ENCODE assay signal across 8 cellular contexts in the genomic region with DNA sequence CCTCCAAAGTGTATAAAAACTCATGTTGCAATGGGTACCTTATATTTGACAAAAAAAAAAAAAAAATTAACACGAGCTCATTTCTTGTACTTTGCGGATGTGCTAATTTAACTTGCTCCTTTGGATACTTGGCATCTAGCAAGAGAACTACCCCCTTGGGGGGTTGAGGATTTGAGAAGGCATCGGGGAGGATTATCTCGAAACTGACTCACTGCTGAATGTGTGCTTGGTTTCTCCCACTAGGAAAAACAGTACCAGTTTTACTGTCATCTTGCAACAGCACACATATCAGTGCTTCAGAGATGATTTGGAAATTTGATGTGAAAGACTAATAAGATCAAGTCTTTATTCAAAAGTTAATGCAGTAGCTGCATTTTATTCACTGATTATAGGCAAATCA. TPM values are rescaled to one million over a fixed set of nuclear protein-coding genes. Genes with fewer than 3 reads are reported as not detected.
DNase-seq lines count a peak whose midpoint lies in the region; ATAC-seq and TF ChIP-seq lines count a peak whose summit lies in the region.

No MANE protein-coding gene starts in this region.

- peaks cover 48% of the 10 kb centered on the region for H3K36me3 Mint-ChIP-seq in stimulated activated effector memory CD8-positive, alpha-beta T cell treated with anti-CD3 and anti-CD28 coated beads, Interleukin-12 subunit alpha, Interleukin-12 subunit beta, amount 100 ng/mL, for 72 hours

- peak overlapping the region; percentile 92 for H3K4me3 Mint-ChIP-seq in stimulated activated effector memory CD8-positive, alpha-beta T cell treated with anti-CD3 and anti-CD28 coated beads, Interleukin-12 subunit alpha, Interleukin-12 subunit beta, amount 100 ng/mL, for 72 hours

- no peak for TF ChIP-seq CTCF in fibroblast of villous mesenchyme (IDR thresholded peaks at IDR 0.05; ENCODE audit: insufficient read depth, low read depth, low read length)
- TF ChIP-seq CTCF in GM10248 (IDR thresholded peaks at IDR 0.05; ENCODE audit: control extremely low read depth, extremely low read depth, low read depth, missing control alignments): no peak

- H3K4me1 ChIP-seq in SJSA1 (replicated peaks): peaks cover 10% of the 10 kb centered on the region

- H3K9me3 Mint-ChIP-seq in stimulated activated effector memory CD8-positive, alpha-beta T cell treated with anti-CD3 and anti-CD28 coated beads, Interleukin-12 subunit alpha, Interleukin-12 subunit beta, amount 100 ng/mL, for 72 hours: no peaks in the 10 kb centered on the region

- H3K27me3 ChIP-seq in SJSA1 (replicated peaks): no peaks in the 10 kb centered on the region

- ATAC-seq in stimulated activated effector memory CD8-positive, alpha-beta T cell treated with anti-CD3 and anti-CD28 coated beads, Interleukin-12 subunit alpha, Interleukin-12 subunit beta, amount 100 ng/mL, for 72 hours: no peak
- ATAC-seq in GM21529 (IDR thresholded peaks at IDR 0.05; ENCODE audit: unreplicated experiment): no peak

- peaks cover 18% of the 10 kb centered on the region for H3K4me1 Mint-ChIP-seq in stimulated activated effector memory CD8-positive, alpha-beta T cell treated with anti-CD3 and anti-CD28 coated beads, Interleukin-12 subunit alpha, Interleukin-12 subunit beta, amount 100 ng/mL, for 72 hours

- CTCF ChIA-PET in GM10248 (lab: Yijun Ruan, JAX): interaction anchor here (1.0 to 4.5 kb wide), 15 partner anchors 11 to 554 kb away, joined by 3 to 50 read pairs (median 5); partner anchors contain the start of gene XYLB

- H3K4me3 ChIP-seq in SJSA1: peak overlapping the region; percentile 67
- H3K4me3 ChIP-seq in fibroblast of villous mesenchyme (ENCODE audit: low read depth, low read length): peak overlapping the region; percentile 93

- H3K36me3 ChIP-seq in SJSA1: peaks cover 36% of the 10 kb centered on the region

- H3K27ac ChIP-seq in SJSA1: no peak overlapping the region

- no peaks in the 10 kb centered on the region for H3K9me3 ChIP-seq in SJSA1 (replicated peaks)

- POLR2A ChIA-PET in GM10248 (lab: Yijun Ruan, JAX): interaction anchor here (0.7 kb wide), 1 partner anchor 16 kb away, joined by 3 read pairs; no protein-coding TSS in a partner anchor

- H3K27ac Mint-ChIP-seq in stimulated activated effector memory CD8-positive, alpha-beta T cell treated with anti-CD3 and anti-CD28 coated beads, Interleukin-12 subunit alpha, Interleukin-12 subunit beta, amount 100 ng/mL, for 72 hours: peak overlapping the region; percentile 94

- DNase-seq in DMS 273 (lab: John Stamatoyannopoulos, UW; ENCODE audit: unreplicated experiment): peak; percentile 6
- DNase-seq in DMS 273 treated with DMSO at 0.1 percent for 48 hours (lab: John Stamatoyannopoulos, UW): no peak
- DNase-seq in SJSA1 (ENCODE audit: low read depth in 1 of 2, low spot score in 2 of 2): peak in 1 of 2 experiments; percentile 3
- peak; percentile 16 for DNase-seq in fibroblast of villous mesenchyme (ENCODE audit: low read depth)
- DNase-seq in stimulated activated effector memory CD8-positive, alpha-beta T cell treated with anti-CD3 and anti-CD28 coated beads, Interleukin-12 subunit alpha, Interleukin-12 subunit beta, amount 100 ng/mL, for 72 hours (ENCODE audit: low spot score in 2 of 2): no peak
- DNase-seq in NCI-H2029 treated with DMSO at 0.1 percent for 48 hours (lab: John Stamatoyannopoulos, UW): no peak
- no peak for DNase-seq in GM10248 (ENCODE audit: extremely low spot score)

RNA-seq across cellular contexts. Expression of gene EXOG, which starts 0.9 kb away (rescaled TPM):
- 9.0 and 11.7 TPM in 2 replicates for total RNA-seq in SJSA1 (2014; rRNA removed; shearing (Covaris generic))
- total RNA-seq in fibroblast of villous mesenchyme: 12.9 and 15.1 TPM in 2 replicates

RNA-seq across cellular contexts. Expression of gene ACVR2B, which starts 43.3 kb away (rescaled TPM):
- 1.1 and 2.2 TPM in 2 replicates for total RNA-seq in SJSA1 (2014; rRNA removed; shearing (Covaris generic))
- total RNA-seq in fibroblast of villous mesenchyme: 1.3 and 1.9 TPM in 2 replicates

Comparison
In these comparisons a context has a peak if more than half of its experiments do, and no peak if none do; other contexts are left out.
1. DNase-seq: peak in DMS 273 (single experiment) and fibroblast of villous mesenchyme (single experiment); none in DMS 273 treated with DMSO at 0.1 percent for 48 hours (single experiment), stimulated activated effector memory CD8-positive, alpha-beta T cell treated with anti-CD3 and anti-CD28 coated beads, Interleukin-12 subunit alpha, Interleukin-12 subunit beta, amount 100 ng/mL, for 72 hours (0 of 2), NCI-H2029 treated with DMSO at 0.1 percent for 48 hours (single experiment) and GM10248 (single experiment).